Comparison of ENCODE assay signal across 1 cellular context in genomic region chr3:127606086-127606805, GRCh38.
TF ChIP-seq lines count a peak whose summit lies in the region.

No MANE protein-coding gene starts in this region.

TF ChIP-seq in K562, 482 proteins besides CTCF, POLR2A, EP300 and RAD21:
- no peak for TF ChIP-seq ATF4 (CRISPR knock-in tag; IDR thresholded peaks at IDR 0.05)
- TF ChIP-seq KLF13 (tag; IDR thresholded peaks at IDR 0.05; ENCODE audit: borderline replicate concordance, low read depth) = no peak
- no peak for TF ChIP-seq SMARCB1 (IDR thresholded peaks at IDR 0.05; ENCODE audit: insufficient read length, low read depth)
- peak; percentile 59 for TF ChIP-seq RBFOX2 (IDR thresholded peaks at IDR 0.05; ENCODE audit: low read depth, low read length)
TF ChIP-seq in K562: peak in this region for 1.
